In the genomic region with DNA sequence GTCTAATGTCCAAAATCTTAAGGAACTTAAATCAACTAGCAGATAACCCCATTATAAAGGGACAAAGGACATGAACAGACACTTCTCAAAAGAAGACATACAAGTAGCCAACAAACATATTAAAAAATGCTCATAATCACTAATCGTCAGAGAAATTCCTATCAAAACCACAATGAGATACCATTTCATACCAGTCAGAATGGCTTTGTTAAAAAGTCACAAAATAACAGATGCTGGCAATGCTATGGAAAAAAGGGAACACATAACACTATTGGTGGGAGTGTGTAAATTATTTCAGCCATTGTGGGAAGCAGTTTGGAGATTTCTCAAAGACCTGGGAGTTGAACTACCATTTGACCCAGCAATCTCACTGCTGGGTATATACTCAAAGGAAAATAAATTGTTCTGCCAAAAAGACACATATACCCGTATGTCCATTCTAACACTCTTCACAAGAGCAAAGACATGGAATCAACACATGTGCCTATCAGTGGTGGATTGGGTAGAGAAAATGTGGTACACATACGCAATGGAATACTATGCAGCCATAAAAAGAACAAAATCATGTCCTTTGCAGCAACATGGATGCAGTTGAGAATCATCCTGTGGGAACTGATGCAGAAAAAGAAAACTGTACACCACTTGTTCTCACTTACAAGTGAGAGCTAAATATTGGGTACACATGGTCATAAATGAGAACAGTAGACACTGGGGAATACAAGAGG, we compare ENCODE assay signal across 15 cellular contexts.
"Had no signal": no experiment of that assay in that cellular context is flagged by ENCODE, and none has a peak within 500 bp of the region (broad histone marks: within the 10 kb centered on the region; RNA-seq: fewer than 3 reads in every experiment).

No MANE protein-coding gene starts in this region.

- H3K36me3 ChIP-seq: upper lobe of right lung had no signal

- ATAC-seq: activated CD8-positive, alpha-beta T cell treated with anti-CD3 and anti-CD28 coated beads, Interleukin-2, amount 10 ng/mL, durations not matched to agents 7 days and 5 days; activated T-cell treated with anti-CD3 and anti-CD28 coated beads, Interleukin-2, amount 50 U/mL, for 4 hours; effector memory CD8-positive, alpha-beta T cell; psoas muscle; sciatic nerve; stimulated activated naive B cell treated with anti-CD40 and anti-IgM and Interleukin-4, amounts not matched to agents 10 μg/mL and 1 μg/mL and 100 μg/mL, for 72 hours; upper lobe of right lung had no signal

- DNase-seq: activated CD4-positive, alpha-beta T cell treated with anti-CD3 and anti-CD28 coated beads, Interleukin-2, amount 10 ng/mL, durations not matched to agents 7 days and 5 days; activated CD8-positive, alpha-beta T cell treated with anti-CD3 and anti-CD28 coated beads, Interleukin-2, amount 10 ng/mL, durations not matched to agents 7 days and 5 days; activated naive CD4-positive, alpha-beta T cell treated with anti-CD3 and anti-CD28 coated beads for 36 hours; activated T-cell treated with anti-CD3 and anti-CD28 coated beads, Interleukin-2, amount 50 U/mL, for 4 hours; aorta; effector memory CD8-positive, alpha-beta T cell; esophagus squamous epithelium; foreskin fibroblast; naive B cell; psoas muscle; stimulated activated CD4-positive, alpha-beta T cell treated with anti-CD3 and anti-CD28 coated beads, Interleukin-4, amount 100 ng/mL, for 24 hours; stimulated activated naive B cell treated with anti-CD40 and anti-IgM and Interleukin-4, amounts not matched to agents 10 μg/mL and 1 μg/mL and 100 μg/mL, for 72 hours; T1000; upper lobe of right lung had no signal

- H3K27ac ChIP-seq: esophagus squamous epithelium, psoas muscle, upper lobe of right lung had no signal

- H3K4me1 ChIP-seq: esophagus squamous epithelium, upper lobe of right lung had no signal

- H3K9me3 ChIP-seq: esophagus squamous epithelium, psoas muscle, upper lobe of right lung had no signal

- H3K27me3 ChIP-seq: esophagus squamous epithelium, upper lobe of right lung had no signal

- H3K4me3 ChIP-seq: esophagus squamous epithelium, psoas muscle, upper lobe of right lung had no signal
